ENCODE assay signal across 30 cellular contexts in the genomic region with DNA sequence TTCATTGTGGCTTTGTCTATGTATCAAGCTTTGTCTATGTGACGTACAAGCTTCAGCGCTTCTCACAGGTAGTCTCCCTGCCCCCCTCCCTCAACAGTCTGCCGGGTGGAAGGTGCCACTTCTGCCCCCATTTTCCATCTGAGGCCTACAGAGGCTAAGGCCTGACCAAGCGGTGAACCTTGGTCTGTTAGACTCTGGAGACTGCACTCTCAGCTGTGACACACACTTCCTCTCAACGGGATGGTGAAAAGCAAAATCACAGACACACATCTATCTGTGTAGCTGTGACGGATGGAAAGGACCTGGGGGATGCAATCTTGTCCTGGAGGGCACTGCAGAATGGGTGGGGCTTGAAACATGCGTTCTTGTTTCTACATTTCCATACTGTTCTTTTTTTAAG.
A peak's percentile ranks its signal among the peaks of the same experiment; 100 is the strongest.
DNase-seq lines count a peak whose midpoint lies in the region; ATAC-seq and TF ChIP-seq lines count a peak whose summit lies in the region.
"Had no signal": no experiment of that assay in that cellular context is flagged by ENCODE, and none has a peak within 500 bp of the region (broad histone marks: within the 10 kb centered on the region; RNA-seq: fewer than 3 reads in every experiment).

No MANE protein-coding gene starts in this region.

- no peaks in the 10 kb centered on the region for H3K9me3 ChIP-seq in CD8-positive, alpha-beta T cell (ENCODE audit: low read length)
- H3K9me3 ChIP-seq: adrenal gland, prostate gland had no signal

- intact Hi-C loops in activated CD4-positive, alpha-beta T cell treated with anti-CD3 and anti-CD28 coated beads for 36 hours (cut with DNase I, micrococcal nuclease), result loop anchor here in 1 of 2 experiments (5.0 to 10.0 kb wide), 3 partner anchors 257 to 397 kb away; a partner anchor contains a TSS
- intact Hi-C loops in CD8-positive, alpha-beta T cell (cut with DNase I, micrococcal nuclease), result no loop called here
- intact Hi-C loops in activated T-helper 1 cell treated with anti-CD3 and anti-CD28 coated beads, Interleukin-12 subunit alpha, Interleukin-12 subunit beta, Interleukin-2, Interleukin-4 antibody, amounts not matched to agents 30 ng/mL and 10 ng/mL and 1 ng/mL, durations not matched to agents 14 hours and 24 hours and 36 hours (cut with micrococcal nuclease), result loop anchor here (10.0 kb wide), 1 partner anchor 397 kb away; no protein-coding TSS in a partner anchor

- ATAC-seq in activated CD4-positive, alpha-beta T cell treated with anti-CD3 and anti-CD28 coated beads for 36 hours, result no peak
- no peak for ATAC-seq in CD8-positive, alpha-beta T cell
- ATAC-seq in HG03097 (IDR thresholded peaks at IDR 0.05; ENCODE audit: low FRiP score, unreplicated experiment), result no peak
- ATAC-seq: HCT116; naive thymus-derived CD8-positive, alpha-beta T cell; sciatic nerve had no signal

- H3K4me1 ChIP-seq in CD8-positive, alpha-beta T cell (ENCODE audit: insufficient read depth, low read length), result peaks cover 33% of the 10 kb centered on the region
- H3K4me1 ChIP-seq: adrenal gland, prostate gland had no signal

- peaks cover 33% of the 10 kb centered on the region for H3K36me3 Mint-ChIP-seq in activated CD4-positive, alpha-beta T cell treated with anti-CD3 and anti-CD28 coated beads for 36 hours (ENCODE audit: low read depth)
- H3K36me3 Mint-ChIP-seq in CD8-positive, alpha-beta T cell, result no peaks in the 10 kb centered on the region
- H3K36me3 Mint-ChIP-seq in activated T-helper 1 cell treated with anti-CD3 and anti-CD28 coated beads, Interleukin-12 subunit alpha, Interleukin-12 subunit beta, Interleukin-2, Interleukin-4 antibody, amounts not matched to agents 30 ng/mL and 10 ng/mL and 1 ng/mL, durations not matched to agents 14 hours and 24 hours and 36 hours (ENCODE audit: low read depth), result peaks cover 38% of the 10 kb centered on the region
- H3K36me3 Mint-ChIP-seq: brain; naive thymus-derived CD8-positive, alpha-beta T cell had no signal

- peak overlapping the region; percentile 6 for H3K4me3 Mint-ChIP-seq in activated CD4-positive, alpha-beta T cell treated with anti-CD3 and anti-CD28 coated beads for 36 hours
- H3K4me3 Mint-ChIP-seq in CD8-positive, alpha-beta T cell, result no peak overlapping the region
- peak overlapping the region; percentile 11 for H3K4me3 Mint-ChIP-seq in activated T-helper 1 cell treated with anti-CD3 and anti-CD28 coated beads, Interleukin-12 subunit alpha, Interleukin-12 subunit beta, Interleukin-2, Interleukin-4 antibody, amounts not matched to agents 30 ng/mL and 10 ng/mL and 1 ng/mL, durations not matched to agents 14 hours and 24 hours and 36 hours
- H3K4me3 Mint-ChIP-seq: brain had no signal

- peaks cover 32% of the 10 kb centered on the region for H3K4me1 Mint-ChIP-seq in activated CD4-positive, alpha-beta T cell treated with anti-CD3 and anti-CD28 coated beads for 36 hours
- peaks cover 45% of the 10 kb centered on the region for H3K4me1 Mint-ChIP-seq in CD8-positive, alpha-beta T cell (ENCODE audit: low read depth)
- peaks cover 56% of the 10 kb centered on the region for H3K4me1 Mint-ChIP-seq in activated T-helper 1 cell treated with anti-CD3 and anti-CD28 coated beads, Interleukin-12 subunit alpha, Interleukin-12 subunit beta, Interleukin-2, Interleukin-4 antibody, amounts not matched to agents 30 ng/mL and 10 ng/mL and 1 ng/mL, durations not matched to agents 14 hours and 24 hours and 36 hours (ENCODE audit: low read depth)

- H3K27ac Mint-ChIP-seq in activated CD4-positive, alpha-beta T cell treated with anti-CD3 and anti-CD28 coated beads for 36 hours, result no peak overlapping the region
- peak overlapping the region; percentile 61 for H3K27ac Mint-ChIP-seq in CD8-positive, alpha-beta T cell
- H3K27ac Mint-ChIP-seq in activated T-helper 1 cell treated with anti-CD3 and anti-CD28 coated beads, Interleukin-12 subunit alpha, Interleukin-12 subunit beta, Interleukin-2, Interleukin-4 antibody, amounts not matched to agents 30 ng/mL and 10 ng/mL and 1 ng/mL, durations not matched to agents 14 hours and 24 hours and 36 hours, result peak overlapping the region; percentile 88

- H3K36me3 ChIP-seq in CD8-positive, alpha-beta T cell (ENCODE audit: insufficient read depth, low read length), result no peaks in the 10 kb centered on the region
- H3K36me3 ChIP-seq: adrenal gland, prostate gland had no signal

- no peaks in the 10 kb centered on the region for H3K9me3 Mint-ChIP-seq in activated CD4-positive, alpha-beta T cell treated with anti-CD3 and anti-CD28 coated beads for 36 hours (ENCODE audit: low read depth)
- no peaks in the 10 kb centered on the region for H3K9me3 Mint-ChIP-seq in CD8-positive, alpha-beta T cell
- H3K9me3 Mint-ChIP-seq in activated T-helper 1 cell treated with anti-CD3 and anti-CD28 coated beads, Interleukin-12 subunit alpha, Interleukin-12 subunit beta, Interleukin-2, Interleukin-4 antibody, amounts not matched to agents 30 ng/mL and 10 ng/mL and 1 ng/mL, durations not matched to agents 14 hours and 24 hours and 36 hours, result no peaks in the 10 kb centered on the region
- H3K9me3 Mint-ChIP-seq: brain; naive thymus-derived CD8-positive, alpha-beta T cell had no signal

- CTCF ChIA-PET in activated CD4-positive, alpha-beta T cell treated with anti-CD3 and anti-CD28 coated beads for 36 hours (lab: Charles Lee), result no interaction called here
- CTCF ChIA-PET in CD8-positive, alpha-beta T cell (lab: Charles Lee), result no interaction called here

- H3K27me3 ChIP-seq in CD8-positive, alpha-beta T cell (ENCODE audit: insufficient read depth, low read length), result no peaks in the 10 kb centered on the region
- H3K27me3 ChIP-seq: adrenal gland had no signal

- H3K4me3 ChIP-seq in CD8-positive, alpha-beta T cell (ENCODE audit: low read depth, low read length), result no peak overlapping the region
- H3K4me3 ChIP-seq: adrenal gland, prostate gland had no signal

- TF ChIP-seq CTCF in CD8-positive, alpha-beta T cell (IDR thresholded peaks at IDR 0.05), result no peak

- DNase-seq in activated CD4-positive, alpha-beta T cell treated with anti-CD3 and anti-CD28 coated beads for 36 hours, result no peak
- no peak for DNase-seq in activated CD4-positive, alpha-beta T cell treated with anti-CD3 and anti-CD28 coated beads for 48 hours
- no peak for DNase-seq in CD8-positive, alpha-beta T cell
- DNase-seq in activated T-helper 1 cell treated with anti-CD3 and anti-CD28 coated beads, Interleukin-12 subunit alpha, Interleukin-12 subunit beta, Interleukin-2, Interleukin-4 antibody, amounts not matched to agents 30 ng/mL and 10 ng/mL and 1 ng/mL, durations not matched to agents 14 hours and 24 hours and 36 hours (ENCODE audit: low spot score), result no peak
- DNase-seq in kidney tubule cell (ENCODE audit: low spot score), result peak; percentile 44
- no peak for DNase-seq in stimulated activated naive CD4-positive, alpha-beta T cell treated with Interleukin-2 at 50 U/mL for 16 hours (lab: John Stamatoyannopoulos, UW)
- DNase-seq in Kasumi-1 (lab: John Stamatoyannopoulos, UW), result no peak
- DNase-seq: activated CD4-positive, alpha-beta T cell treated with anti-CD3 and anti-CD28 coated beads for 1 hour; activated CD8-positive, alpha-beta memory T cell treated with anti-CD3 and anti-CD28 coated beads for 24 hours; adrenal gland; DMS153; effector CD4-positive, alpha-beta T cell; islet precursor cell; KG1; midbrain; MM.1S; naive thymus-derived CD8-positive, alpha-beta T cell; NCI-H1417 treated with DMSO at 0.1 percent for 48 hours; NCI-H2081 treated with DMSO at 0.1 percent for 48 hours; NCI-H226; nucleus accumbens; stimulated activated CD4-positive, alpha-beta T cell treated with anti-CD3 and anti-CD28 coated beads, Interleukin-4, amount 100 ng/mL, for 24 hours; stimulated activated naive CD4-positive, alpha-beta T cell; SW 1271 had no signal

- no peak overlapping the region for H3K27ac ChIP-seq in CD8-positive, alpha-beta T cell (ENCODE audit: low read depth, low read length)
- H3K27ac ChIP-seq: adrenal gland, epithelial cell of prostate, prostate gland had no signal

- POLR2A ChIA-PET in activated CD4-positive, alpha-beta T cell treated with anti-CD3 and anti-CD28 coated beads for 36 hours (lab: Charles Lee), result no interaction called here
- POLR2A ChIA-PET in CD8-positive, alpha-beta T cell (lab: Charles Lee), result no interaction called here

- H3K27me3 Mint-ChIP-seq in activated CD4-positive, alpha-beta T cell treated with anti-CD3 and anti-CD28 coated beads for 36 hours, result no peaks in the 10 kb centered on the region
- no peaks in the 10 kb centered on the region for H3K27me3 Mint-ChIP-seq in CD8-positive, alpha-beta T cell (ENCODE audit: low read depth)
- no peaks in the 10 kb centered on the region for H3K27me3 Mint-ChIP-seq in activated T-helper 1 cell treated with anti-CD3 and anti-CD28 coated beads, Interleukin-12 subunit alpha, Interleukin-12 subunit beta, Interleukin-2, Interleukin-4 antibody, amounts not matched to agents 30 ng/mL and 10 ng/mL and 1 ng/mL, durations not matched to agents 14 hours and 24 hours and 36 hours (ENCODE audit: insufficient read depth)
- H3K27me3 Mint-ChIP-seq: naive thymus-derived CD8-positive, alpha-beta T cell had no signal
